In genomic region chr19:14472202-14472961, GRCh38 we compare ENCODE assay signal across 8 cellular contexts. TPM values are rescaled to one million over a fixed set of nuclear protein-coding genes. Genes with fewer than 3 reads are reported as not detected.
DNase-seq lines count a peak whose midpoint lies in the region; ATAC-seq and TF ChIP-seq lines count a peak whose summit lies in the region.

No MANE protein-coding gene starts in this region.

- ATAC-seq in HG02938 (IDR thresholded peaks at IDR 0.05; ENCODE audit: unreplicated experiment) = no peak

- peak; percentile 89 for TF ChIP-seq CTCF in LNCaP clone FGC (IDR thresholded peaks at IDR 0.05; ENCODE audit: control insufficient read depth, extremely low read depth, insufficient read depth)
- peak; percentile 94 to 99 (median 99) for TF ChIP-seq CTCF in spleen (IDR thresholded peaks at IDR 0.05 in 8 of 11, conservative IDR thresholded peaks at IDR 0.05 in 3 of 11)

- peaks cover 0 to 49% (median 35%) of the 10 kb centered on the region in 7 donors for H3K27me3 ChIP-seq in spleen (replicated peaks in 1 of 7)

- peak overlapping the region in 5 of 8 donors; percentile 38 to 57 (median 49) for H3K27ac ChIP-seq in spleen

- H3K4me1 ChIP-seq in spleen = peaks cover 23 to 63% (median 49%) of the 10 kb centered on the region in 6 donors

- no peaks in the 10 kb centered on the region for H3K9me3 ChIP-seq in spleen

- WGBS in spleen, 5 donors = 4 to 19% (median 7%) methylated on average over 32 to 66 of the region's 66 CpGs

- no peak for TF ChIP-seq POLR2A in spleen (IDR thresholded peaks at IDR 0.05)

- H3K4me3 ChIP-seq in LNCaP clone FGC (ENCODE audit: low read depth, low read length) = no peak overlapping the region
- H3K4me3 ChIP-seq in spleen = peak overlapping the region in 5 of 8 donors; percentile 20 to 63 (median 32)

- peak; percentile 41 for DNase-seq in DMS153 (lab: John Stamatoyannopoulos, UW)
- DNase-seq in LNCaP clone FGC (ENCODE audit: low read depth) = no peak
- DNase-seq in T-helper 2 cell = peak; percentile 67 to 85 (median 75)
- peak in 38 of 56 donors; percentile 8 to 72 (median 36) for DNase-seq in amygdala (lab: John Stamatoyannopoulos, UW)
- peak in 38 of 51 donors; percentile 5 to 75 (median 34) for DNase-seq in hypothalamus (lab: John Stamatoyannopoulos, UW)
- peak; percentile 94 for DNase-seq in spleen
- DNase-seq in COLO829 (ENCODE audit: low spot score) = no peak

- intact Hi-C loops in spleen (cut with DNase I; ENCODE audit: low total_unique reads) = no loop called here

- H3K36me3 ChIP-seq in spleen = peaks cover 0 to 49% (median 43%) of the 10 kb centered on the region in 6 donors

RNA-seq across cellular contexts. Expression of gene PTGER1, which starts 2.8 kb away (rescaled TPM):
- 10 to 100 TPM in 5 of 7 donors, 1 to 10 TPM in 2; 4.6 to 26.8 (median 12.4) TPM for total RNA-seq in spleen
- 1 to 10 TPM; 1.8 to 2.8 (median 2.2) TPM for polyA plus RNA-seq in spleen

RNA-seq across cellular contexts. Expression of gene GIPC1, which starts 23.5 kb away (rescaled TPM):
- 10 to 100 TPM; 17.1 to 40.4 (median 21.7) TPM for total RNA-seq in spleen
- polyA plus RNA-seq in spleen = 10 to 100 TPM; 30.0 to 58.1 (median 31.3) TPM

RNA-seq across cellular contexts. Expression of gene PKN1, which starts 39.3 kb away (rescaled TPM):
- 100 to 1,000 TPM; 138 to 213 (median 175) TPM for total RNA-seq in spleen
- 100 to 1,000 TPM in 2 of 3 donors, 10 to 100 TPM in 1; 93.3 to 186 (median 113) TPM for polyA plus RNA-seq in spleen

RNA-seq across cellular contexts. Expression of gene DNAJB1, which starts 45.8 kb away (rescaled TPM):
- 100 to 1,000 TPM in 1 of 7 donors, 10 to 100 TPM in 6; 33.9 to 157 (median 43.0) TPM for total RNA-seq in spleen
- polyA plus RNA-seq in spleen = 10 to 100 TPM; 12.6 to 29.4 (median 19.7) TPM

RNA-seq across cellular contexts. Expression of gene DDX39A, which starts 53.2 kb away (rescaled TPM):
- 100 to 1,000 TPM in 6 of 7 donors, 10 to 100 TPM in 1; 81.8 to 155 (median 124) TPM for total RNA-seq in spleen
- polyA plus RNA-seq in spleen = 100 to 1,000 TPM; 176 to 267 (median 248) TPM

Comparison
In these comparisons a context has a peak if more than half of its experiments do, and no peak if none do; other contexts are left out.
1. DNase-seq: peak in DMS153 (single experiment), T-helper 2 cell (5 of 5), amygdala (38 of 56), hypothalamus (38 of 51) and spleen (single experiment); none in LNCaP clone FGC (single experiment) and COLO829 (single experiment).